In the genomic region with DNA sequence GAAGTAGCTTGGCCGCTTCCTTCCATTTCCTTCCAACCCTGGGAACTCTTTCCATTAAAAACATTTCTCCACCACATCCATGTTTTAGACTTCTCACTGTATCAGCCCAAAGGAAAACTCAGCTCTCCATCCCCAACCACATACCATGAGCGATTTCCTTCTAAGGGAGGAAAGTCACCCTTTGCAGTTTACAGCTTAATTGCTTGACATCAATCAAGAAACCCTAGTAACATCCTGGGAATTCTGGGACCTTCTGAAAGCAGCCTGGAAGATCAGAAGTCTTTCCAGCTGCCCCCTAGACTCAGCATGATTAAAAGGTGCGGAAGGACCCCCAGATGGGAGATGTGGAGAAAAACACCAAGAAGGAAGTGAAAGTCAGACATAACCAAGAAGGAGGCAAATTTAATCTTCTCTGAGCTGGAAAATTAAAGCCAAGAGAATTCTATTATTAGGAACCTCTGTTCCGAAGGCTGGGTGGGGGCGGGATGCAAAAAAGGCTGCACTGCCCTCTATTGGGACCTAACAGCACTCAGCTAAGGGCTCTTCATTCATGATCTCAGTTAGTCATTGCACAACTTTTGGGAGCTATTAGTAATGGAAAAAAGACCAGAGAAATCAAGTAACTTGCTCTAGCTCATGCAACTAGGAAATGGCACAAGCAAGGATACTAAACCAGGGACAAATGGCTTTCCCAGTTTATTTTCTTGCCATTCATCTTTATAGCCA, we compare ENCODE assay signal across 9 cellular contexts.
A peak's percentile ranks its signal among the peaks of the same experiment; 100 is the strongest.
DNase-seq lines count a peak whose midpoint lies in the region; ATAC-seq, FAIRE-seq and TF ChIP-seq lines count a peak whose summit lies in the region.
"Had no signal": no experiment of that assay in that cellular context is flagged by ENCODE, and none has a peak within 500 bp of the region (broad histone marks: within the 10 kb centered on the region; RNA-seq: fewer than 3 reads in every experiment).

No MANE protein-coding gene starts in this region.

- no peak for FAIRE-seq in bronchial epithelial cell (lab: Jason Lieb, UNC)
- peak; percentile 63 for FAIRE-seq in HepG2 (lab: Jason Lieb, UNC)

- WGBS in HepG2 (ENCODE audit: low lambda C conversion rate) = 59% methylated on average over 5 of the region's 5 CpGs

- H3K4me3 ChIP-seq in bronchial epithelial cell (ENCODE audit: low read depth, low read length) (no peak overlapping the region), HepG2 (replicated peaks in 1 of 3; ENCODE audit: insufficient read depth in 1 of 3, low read depth in 2 of 3, low read length in 3 of 3) (no peak overlapping the region), tibial artery (peak overlapping the region in 1 of 2 donors; percentile 23)

- no peaks in the 10 kb centered on the region for H3K79me2 ChIP-seq in HepG2 (ENCODE audit: insufficient read depth, low read length)

- TF ChIP-seq RAD21 in HepG2 (CRISPR knock-in tag; IDR thresholded peaks at IDR 0.05) = 0 out of 2 replicates have a peak, but pooled peaks have one; percentile 28

- TF ChIP-seq POLR2A in HepG2 (IDR thresholded peaks at IDR 0.05; ENCODE audit: insufficient read depth in 1 of 2, low read depth in 2 of 2, low read length in 2 of 2) = no peak

- intact Hi-C loops in HepG2 (cut with micrococcal nuclease; ENCODE audit: unreplicated experiment) = loop anchor here (5.0 to 10.0 kb wide), 2 partner anchors 83 to 570 kb away; no protein-coding TSS in a partner anchor
- intact Hi-C loops in tibial artery (cut with DNase I; ENCODE audit: low total_unique reads) = loop anchor here (2.0 kb wide), 1 partner anchor 504 kb away; no protein-coding TSS in a partner anchor

- ATAC-seq in activated naive CD4-positive, alpha-beta T cell treated with anti-CD3 and anti-CD28 coated beads, Interleukin-2, amount 50 U/mL, for 72 hours = peak; percentile 48 to 67
- ATAC-seq in HepG2 (peak; percentile 81), GM19455 (IDR thresholded peaks at IDR 0.05; ENCODE audit: unreplicated experiment) (no peak)
- no peak for ATAC-seq in stimulated activated memory B cell treated with anti-CD40 and anti-IgM and Interleukin-4, amounts not matched to agents 10 μg/mL and 1 μg/mL and 100 μg/mL, for 72 hours

- H3K36me3 Mint-ChIP-seq in activated naive CD4-positive, alpha-beta T cell treated with anti-CD3 and anti-CD28 coated beads, Interleukin-2, amount 50 U/mL, for 72 hours = no peaks in the 10 kb centered on the region
- no peaks in the 10 kb centered on the region for H3K36me3 Mint-ChIP-seq in stimulated activated memory B cell treated with anti-CD40 and anti-IgM and Interleukin-4, amounts not matched to agents 10 μg/mL and 1 μg/mL and 100 μg/mL, for 72 hours

- POLR2A ChIA-PET in HepG2 (lab: Yijun Ruan, JAX) = interaction anchor here (0.6 kb wide), 1 partner anchor 333 kb away, joined by 3 read pairs; no protein-coding TSS in a partner anchor

- no peak overlapping the region for H3K9ac ChIP-seq in HepG2 (ENCODE audit: insufficient read depth, low read depth, low read length)

- H3K27ac Mint-ChIP-seq in activated naive CD4-positive, alpha-beta T cell treated with anti-CD3 and anti-CD28 coated beads, Interleukin-2, amount 50 U/mL, for 72 hours = no peak overlapping the region
- no peak overlapping the region for H3K27ac Mint-ChIP-seq in stimulated activated memory B cell treated with anti-CD40 and anti-IgM and Interleukin-4, amounts not matched to agents 10 μg/mL and 1 μg/mL and 100 μg/mL, for 72 hours
- H3K27ac Mint-ChIP-seq: stimulated activated naive CD8-positive, alpha-beta T cell treated with anti-CD3 and anti-CD28 coated beads, Interleukin-15, Interleukin-2, amounts not matched to agents 100 ng/mL and 50 ng/mL, for 24 hours had no signal

- BruUV-seq in HepG2 (replicated peaks; lab: Mats Ljungman, UMichigan) = no TSS peak

- H3K9me3 ChIP-seq in HepG2 (ENCODE audit: low read length) (no peaks in the 10 kb centered on the region), tibial artery (no peaks in the 10 kb centered on the region)

- no peaks in the 10 kb centered on the region for H3K36me3 ChIP-seq in bronchial epithelial cell (ENCODE audit: control insufficient read depth, insufficient read depth, low read length)
- no peaks in the 10 kb centered on the region for H3K36me3 ChIP-seq in HepG2 (replicated peaks in 1 of 2; ENCODE audit: control insufficient read depth in 1 of 2, insufficient read depth in 2 of 2, low read length in 2 of 2)
- H3K36me3 ChIP-seq in tibial artery = no peaks in the 10 kb centered on the region

- TF ChIP-seq CTCF in bronchial epithelial cell (IDR thresholded peaks at IDR 0.05; ENCODE audit: insufficient read depth, low read length, severe bottlenecking) (peak; percentile 57), HepG2 (CRISPR knock-in tag; IDR thresholded peaks at IDR 0.05) (peak; percentile 64), tibial artery (IDR thresholded peaks at IDR 0.05) (peak; percentile 67 to 71)

- in situ Hi-C loops in HepG2 (cut with HindIII; ENCODE audit: extremely low pct_ligation_motif_present, low pct_unique_long_range_greater_than_20kb) = no loop called here

- TF ChIP-seq EP300 in HepG2 (IDR thresholded peaks at IDR 0.05; ENCODE audit: low read depth in 2 of 2, low read length in 2 of 2) (no peak), HepG2 (CRISPR knock-in tag; IDR thresholded peaks at IDR 0.05; ENCODE audit: borderline replicate concordance) (no peak)

- H3K27ac ChIP-seq in HepG2 (ENCODE audit: extremely low read length, insufficient read depth, low read length) (no peak overlapping the region), tibial artery (peak overlapping the region; percentile 65 to 78)

- H3K27me3 ChIP-seq in bronchial epithelial cell (ENCODE audit: control insufficient read depth, insufficient read depth, low read length) = no peaks in the 10 kb centered on the region
- H3K27me3 ChIP-seq in HepG2 (ENCODE audit: control insufficient read depth in 1 of 2, insufficient read depth in 2 of 2, low read length in 2 of 2) = no peaks in the 10 kb centered on the region
- H3K27me3 ChIP-seq in tibial artery = no peaks in the 10 kb centered on the region

- H3K9me3 Mint-ChIP-seq in activated naive CD4-positive, alpha-beta T cell treated with anti-CD3 and anti-CD28 coated beads, Interleukin-2, amount 50 U/mL, for 72 hours = no peaks in the 10 kb centered on the region
- H3K9me3 Mint-ChIP-seq in stimulated activated memory B cell treated with anti-CD40 and anti-IgM and Interleukin-4, amounts not matched to agents 10 μg/mL and 1 μg/mL and 100 μg/mL, for 72 hours = no peaks in the 10 kb centered on the region
- H3K9me3 Mint-ChIP-seq: stimulated activated naive CD8-positive, alpha-beta T cell treated with anti-CD3 and anti-CD28 coated beads, Interleukin-15, Interleukin-2, amounts not matched to agents 100 ng/mL and 50 ng/mL, for 24 hours had no signal

- H3K4me1 ChIP-seq in HepG2 (ENCODE audit: insufficient read depth, low read length) (peaks cover 62% of the 10 kb centered on the region), tibial artery (peaks cover 0 to 27% (median 16%) of the 10 kb centered on the region in 4 donors)

- CTCF ChIA-PET in HepG2 (lab: Yijun Ruan, JAX; ENCODE audit: low intra/inter-chr PET ratio, low total read pairs) = interaction anchor here (1.0 kb wide), 1 partner anchor 27 kb away, joined by 3 read pairs; no protein-coding TSS in a partner anchor

- no peak for DNase-seq in activated naive CD4-positive, alpha-beta T cell treated with anti-CD3 and anti-CD28 coated beads, Interleukin-2, amount 50 U/mL, for 72 hours (ENCODE audit: low spot score in 2 of 2)
- no peak for DNase-seq in activated naive CD4-positive, alpha-beta T cell (lab: John Stamatoyannopoulos, UW)
- DNase-seq in NCI-H226 (peak; percentile 69), bronchial epithelial cell (ENCODE audit: low read depth) (peak; percentile 80), HepG2 (ENCODE audit: low spot score) (peak; percentile 60), tibial artery (peak; percentile 80 to 88)

- H3K4me1 Mint-ChIP-seq in stimulated activated memory B cell treated with anti-CD40 and anti-IgM and Interleukin-4, amounts not matched to agents 10 μg/mL and 1 μg/mL and 100 μg/mL, for 72 hours = no peaks in the 10 kb centered on the region

- H3K4me2 ChIP-seq in HepG2 (ENCODE audit: low read depth, low read length) = no peak overlapping the region

- no peaks in the 10 kb centered on the region for H4K20me1 ChIP-seq in HepG2 (ENCODE audit: insufficient read depth, low read length)

- H3K27me3 Mint-ChIP-seq in stimulated activated memory B cell treated with anti-CD40 and anti-IgM and Interleukin-4, amounts not matched to agents 10 μg/mL and 1 μg/mL and 100 μg/mL, for 72 hours = peaks cover 27% of the 10 kb centered on the region

- no peak overlapping the region for H2AFZ ChIP-seq in HepG2 (ENCODE audit: low read length)

- no peak overlapping the region for H3K4me3 Mint-ChIP-seq in stimulated activated memory B cell treated with anti-CD40 and anti-IgM and Interleukin-4, amounts not matched to agents 10 μg/mL and 1 μg/mL and 100 μg/mL, for 72 hours
- H3K4me3 Mint-ChIP-seq: stimulated activated naive CD8-positive, alpha-beta T cell treated with anti-CD3 and anti-CD28 coated beads, Interleukin-15, Interleukin-2, amounts not matched to agents 100 ng/mL and 50 ng/mL, for 24 hours had no signal

TF ChIP-seq in HepG2, 621 proteins besides CTCF, POLR2A, EP300 and RAD21 (continues in another document):
- TF ChIP-seq HOXA3 (CRISPR knock-in tag; IDR thresholded peaks at IDR 0.05) = no peak
- no peak for TF ChIP-seq REPIN1 (CRISPR knock-in tag; IDR thresholded peaks at IDR 0.05; ENCODE audit: borderline replicate concordance, low read depth)
- TF ChIP-seq SCMH1 (CRISPR knock-in tag; IDR thresholded peaks at IDR 0.05; ENCODE audit: borderline replicate concordance) = no peak
- no peak for TF ChIP-seq IKZF4 (CRISPR knock-in tag; IDR thresholded peaks at IDR 0.05; ENCODE audit: borderline replicate concordance, low read depth, not compliant biosample characterization)
- TF ChIP-seq TOPORS (CRISPR knock-in tag; IDR thresholded peaks at IDR 0.05) = no peak
- TF ChIP-seq ZNF644 (CRISPR knock-in tag; IDR thresholded peaks at IDR 0.05; ENCODE audit: low read depth) = peak; percentile 44; the same call in 1 of the 2 replicates
- TF ChIP-seq, protein P1, sequence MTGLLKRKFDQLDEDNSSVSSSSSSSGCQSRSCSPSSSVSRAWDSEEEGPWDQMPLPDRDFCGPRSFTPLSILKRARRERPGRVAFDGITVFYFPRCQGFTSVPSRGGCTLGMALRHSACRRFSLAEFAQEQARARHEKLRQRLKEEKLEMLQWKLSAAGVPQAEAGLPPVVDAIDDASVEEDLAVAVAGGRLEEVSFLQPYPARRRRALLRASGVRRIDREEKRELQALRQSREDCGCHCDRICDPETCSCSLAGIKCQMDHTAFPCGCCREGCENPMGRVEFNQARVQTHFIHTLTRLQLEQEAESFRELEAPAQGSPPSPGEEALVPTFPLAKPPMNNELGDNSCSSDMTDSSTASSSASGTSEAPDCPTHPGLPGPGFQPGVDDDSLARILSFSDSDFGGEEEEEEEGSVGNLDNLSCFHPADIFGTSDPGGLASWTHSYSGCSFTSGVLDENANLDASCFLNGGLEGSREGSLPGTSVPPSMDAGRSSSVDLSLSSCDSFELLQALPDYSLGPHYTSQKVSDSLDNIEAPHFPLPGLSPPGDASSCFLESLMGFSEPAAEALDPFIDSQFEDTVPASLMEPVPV (CRISPR knock-in tag; IDR thresholded peaks at IDR 0.05) = no peak

Comparison
In these comparisons a context has a peak if more than half of its experiments do, and no peak if none do; other contexts are left out.
1. ATAC-seq: peak in activated naive CD4-positive, alpha-beta T cell treated with anti-CD3 and anti-CD28 coated beads, Interleukin-2, amount 50 U/mL, for 72 hours (2 of 2) and HepG2 (single experiment); none in GM19455 (single experiment) and stimulated activated memory B cell treated with anti-CD40 and anti-IgM and Interleukin-4, amounts not matched to agents 10 μg/mL and 1 μg/mL and 100 μg/mL, for 72 hours (single experiment).
2. DNase-seq: peak in NCI-H226 (single experiment), bronchial epithelial cell (single experiment), HepG2 (single experiment) and tibial artery (2 of 2); none in activated naive CD4-positive, alpha-beta T cell treated with anti-CD3 and anti-CD28 coated beads, Interleukin-2, amount 50 U/mL, for 72 hours (0 of 2) and activated naive CD4-positive, alpha-beta T cell (0 of 4).
3. Peak in every context shown above with its lines, with median percentiles within 50 percentile points of each other: CTCF ChIP-seq.